19 cellular contexts compared by ENCODE assay signal in genomic region chr7:150943453-150943814, GRCh38. TPM values are rescaled to one million over a fixed set of nuclear protein-coding genes. Genes with fewer than 3 reads are reported as not detected.
DNase-seq lines count a peak whose midpoint lies in the region; ATAC-seq, FAIRE-seq and TF ChIP-seq lines count a peak whose summit lies in the region.
"Had no signal": no experiment of that assay in that cellular context is flagged by ENCODE, and none has a peak within 500 bp of the region (broad histone marks: within the 10 kb centered on the region; RNA-seq: fewer than 3 reads in every experiment).

No MANE protein-coding gene starts in this region.

- H3K4me3 ChIP-seq in IMR-90 (ENCODE audit: insufficient read depth, low read depth, low read length) (no peak overlapping the region), kidney (ENCODE audit: low read length in 2 of 2) (no peak overlapping the region), stomach smooth muscle (ENCODE audit: low read length in 2 of 2) (no peak overlapping the region)
- H3K4me3 ChIP-seq: HAP-1 had no signal

- H3K56ac ChIP-seq in IMR-90 (ENCODE audit: extremely low read depth, insufficient read depth, low read length), result no peak overlapping the region

- in situ Hi-C loops in IMR-90 (cut with MboI; ENCODE audit: low sequenced_read_pairs), result no loop called here

- CTCF ChIA-PET in activated CD8-positive, alpha-beta T cell treated with anti-CD3 and anti-CD28 coated beads, Interleukin-2, amount 10 ng/mL, durations not matched to agents 7 days and 5 days (lab: Charles Lee), result interaction anchor here (0.7 kb wide), 1 partner anchor 19 kb away, joined by 3 read pairs; no protein-coding TSS in a partner anchor
- CTCF ChIA-PET in activated CD8-positive, alpha-beta T cell treated with anti-CD3 and anti-CD28 coated beads for 36 hours (lab: Charles Lee), result interaction anchor here (1.7 kb wide), 1 partner anchor 19 kb away, joined by 10 read pairs; no protein-coding TSS in a partner anchor
- CTCF ChIA-PET in IMR-90 (lab: Yijun Ruan, JAX), result no interaction called here

- dilution Hi-C loops in IMR-90 (cut with HindIII; ENCODE audit: low sequenced_read_pairs, unreplicated experiment), result no loop called here

- H2BK5ac ChIP-seq in IMR-90 (ENCODE audit: low read depth, low read length, poor library complexity, severe bottlenecking), result no peak overlapping the region

- POLR2A ChIA-PET in activated CD8-positive, alpha-beta T cell treated with anti-CD3 and anti-CD28 coated beads, Interleukin-2, amount 10 ng/mL, durations not matched to agents 7 days and 5 days (lab: Charles Lee), result no interaction called here
- POLR2A ChIA-PET in activated CD8-positive, alpha-beta T cell treated with anti-CD3 and anti-CD28 coated beads for 36 hours (lab: Charles Lee), result interaction anchor here (1.9 kb wide), 1 partner anchor 45 kb away, joined by 4 read pairs; no protein-coding TSS in a partner anchor
- POLR2A ChIA-PET in IMR-90 (lab: Charles Lee; ENCODE audit: unreplicated experiment), result no interaction called here

- ATAC-seq in activated CD8-positive, alpha-beta T cell treated with anti-CD3 and anti-CD28 coated beads, Interleukin-2, amount 10 ng/mL, durations not matched to agents 7 days and 5 days, result no peak
- ATAC-seq in activated CD8-positive, alpha-beta T cell treated with anti-CD3 and anti-CD28 coated beads for 36 hours, result no peak
- no peak for ATAC-seq in IMR-90 (ENCODE audit: low read depth)
- ATAC-seq in activated T-cell treated with anti-CD3 and anti-CD28 coated beads, Interleukin-2, amount 50 U/mL, for 4 hours, result no peak

- TF ChIP-seq POLR2A in IMR-90 (IDR thresholded peaks at IDR 0.05; ENCODE audit: low read depth, low read length), result no peak

- TF ChIP-seq RAD21 in IMR-90 (IDR thresholded peaks at IDR 0.05; ENCODE audit: low read length), result no peak

- H3K9me3 Mint-ChIP-seq in activated CD8-positive, alpha-beta T cell treated with anti-CD3 and anti-CD28 coated beads, Interleukin-2, amount 10 ng/mL, durations not matched to agents 7 days and 5 days (ENCODE audit: insufficient read depth), result no peaks in the 10 kb centered on the region
- H3K9me3 Mint-ChIP-seq in activated CD8-positive, alpha-beta T cell treated with anti-CD3 and anti-CD28 coated beads for 36 hours, result no peaks in the 10 kb centered on the region
- no peaks in the 10 kb centered on the region for H3K9me3 Mint-ChIP-seq in activated T-cell treated with anti-CD3 and anti-CD28 coated beads, Interleukin-2, amount 50 U/mL, for 4 hours
- H3K9me3 Mint-ChIP-seq: CD4-positive, CD25-positive, alpha-beta regulatory T cell had no signal

- no peak overlapping the region for H4K5ac ChIP-seq in IMR-90 (ENCODE audit: low read depth, low read length)

- peak overlapping the region; percentile 69 for H3K27ac Mint-ChIP-seq in activated CD8-positive, alpha-beta T cell treated with anti-CD3 and anti-CD28 coated beads, Interleukin-2, amount 10 ng/mL, durations not matched to agents 7 days and 5 days
- H3K27ac Mint-ChIP-seq in activated CD8-positive, alpha-beta T cell treated with anti-CD3 and anti-CD28 coated beads for 36 hours, result no peak overlapping the region
- H3K27ac Mint-ChIP-seq: CD4-positive, CD25-positive, alpha-beta regulatory T cell had no signal

- no peak overlapping the region for H2BK20ac ChIP-seq in IMR-90 (ENCODE audit: low read depth, low read length)

- no peak for DNase-seq in activated CD8-positive, alpha-beta T cell treated with anti-CD3 and anti-CD28 coated beads, Interleukin-2, amount 10 ng/mL, durations not matched to agents 7 days and 5 days
- no peak for DNase-seq in activated CD8-positive, alpha-beta T cell treated with anti-CD3 and anti-CD28 coated beads for 36 hours
- DNase-seq in IMR-90, result no peak
- peak; percentile 16 for DNase-seq in kidney
- DNase-seq in activated T-cell treated with anti-CD3 and anti-CD28 coated beads, Interleukin-2, amount 50 U/mL, for 4 hours, result no peak
- DNase-seq in COR-L47 (lab: John Stamatoyannopoulos, UW), result no peak
- no peak for DNase-seq in GM19240 (ENCODE audit: insufficient read length, low spot score)
- DNase-seq: Caco-2; CD4-positive, CD25-positive, alpha-beta regulatory T cell; DMS153; GDM1; NCI-H1105 treated with DMSO at 0.1 percent for 48 hours; NCI-H1694; NCI-H2081 treated with DMSO at 0.1 percent for 48 hours; NCI-H446 treated with DMSO at 0.1 percent for 48 hours; SIG-M5 had no signal

- H3K9ac ChIP-seq in IMR-90 (ENCODE audit: low read depth, low read length), result no peak overlapping the region
- H3K9ac ChIP-seq in kidney (ENCODE audit: low read length in 2 of 2), result no peak overlapping the region
- H3K9ac ChIP-seq in stomach smooth muscle (ENCODE audit: low read length in 2 of 2), result peak overlapping the region in 1 of 2 donors; percentile 13

- peak overlapping the region; percentile 14 for H2AFZ ChIP-seq in IMR-90 (replicated peaks; ENCODE audit: low read length, poor library complexity)

- H3K14ac ChIP-seq in IMR-90 (replicated peaks; ENCODE audit: low read depth, low read length), result no peak overlapping the region

- no peak overlapping the region for H2AK9ac ChIP-seq in IMR-90 (replicated peaks; ENCODE audit: low read depth, low read length, poor library complexity)

- peaks cover 31% of the 10 kb centered on the region for H3K4me1 Mint-ChIP-seq in activated CD8-positive, alpha-beta T cell treated with anti-CD3 and anti-CD28 coated beads, Interleukin-2, amount 10 ng/mL, durations not matched to agents 7 days and 5 days (ENCODE audit: low read depth)
- H3K4me1 Mint-ChIP-seq in activated CD8-positive, alpha-beta T cell treated with anti-CD3 and anti-CD28 coated beads for 36 hours (ENCODE audit: low read depth), result peaks cover 23% of the 10 kb centered on the region
- H3K4me1 Mint-ChIP-seq in activated T-cell treated with anti-CD3 and anti-CD28 coated beads, Interleukin-2, amount 50 U/mL, for 4 hours (ENCODE audit: low read depth), result peaks cover 33% of the 10 kb centered on the region

- H3K27me3 ChIP-seq in IMR-90 (ENCODE audit: control insufficient read depth, insufficient read depth, low read length), result no peaks in the 10 kb centered on the region
- no peaks in the 10 kb centered on the region for H3K27me3 ChIP-seq in stomach smooth muscle (ENCODE audit: control insufficient read depth in 1 of 2, insufficient read depth in 2 of 2, low read length in 2 of 2)

- intact Hi-C loops in activated CD8-positive, alpha-beta T cell treated with anti-CD3 and anti-CD28 coated beads for 36 hours (cut with micrococcal nuclease), result no loop called here
- intact Hi-C loops in IMR-90 (cut with micrococcal nuclease) (no loop called here), kidney (cut with DNase I) (no loop called here)

- H4K91ac ChIP-seq in IMR-90 (ENCODE audit: insufficient read depth, low read depth, low read length), result no peak overlapping the region

- H3K18ac ChIP-seq in IMR-90 (ENCODE audit: low read depth, low read length), result no peak overlapping the region

- no TSS peak for BruUV-seq in IMR-90 (replicated peaks; lab: Mats Ljungman, UMichigan)

- H4K8ac ChIP-seq in IMR-90 (ENCODE audit: low read depth in 2 of 2, low read length in 2 of 2), result no peak overlapping the region

- WGBS in IMR-90 (ENCODE audit: extremely low coverage in 2 of 2, insufficient read length in 1 of 2), 2 experiments, result no CpG with 5 or more reads among the region's 6 CpGs

- no peaks in the 10 kb centered on the region for H3K36me3 Mint-ChIP-seq in activated CD8-positive, alpha-beta T cell treated with anti-CD3 and anti-CD28 coated beads, Interleukin-2, amount 10 ng/mL, durations not matched to agents 7 days and 5 days (ENCODE audit: low read depth)
- H3K36me3 Mint-ChIP-seq in activated CD8-positive, alpha-beta T cell treated with anti-CD3 and anti-CD28 coated beads for 36 hours (ENCODE audit: low read depth), result no peaks in the 10 kb centered on the region
- no peaks in the 10 kb centered on the region for H3K36me3 Mint-ChIP-seq in activated T-cell treated with anti-CD3 and anti-CD28 coated beads, Interleukin-2, amount 50 U/mL, for 4 hours (ENCODE audit: insufficient read depth)
- H3K36me3 Mint-ChIP-seq: CD4-positive, CD25-positive, alpha-beta regulatory T cell had no signal

- H2BK15ac ChIP-seq in IMR-90 (ENCODE audit: low read depth, low read length), result no peak overlapping the region

- H3K4me1 ChIP-seq in IMR-90 (ENCODE audit: control insufficient read depth, insufficient read depth, low read length) (peaks cover 2% of the 10 kb centered on the region; the same call in 1 of the 2 replicates), kidney (ENCODE audit: control insufficient read depth in 1 of 2, insufficient read depth in 1 of 2, low read depth in 1 of 2, low read length in 2 of 2) (no peaks in the 10 kb centered on the region), stomach smooth muscle (ENCODE audit: control insufficient read depth, insufficient read depth, low read length) (peaks cover 55% of the 10 kb centered on the region)
- H3K4me1 ChIP-seq: HAP-1 had no signal

- no peak for TF ChIP-seq CTCF in activated CD8-positive, alpha-beta T cell treated with anti-CD3 and anti-CD28 coated beads for 36 hours (IDR thresholded peaks at IDR 0.05)
- no peak for TF ChIP-seq CTCF in IMR-90 (conservative IDR thresholded peaks at IDR 0.05; ENCODE audit: low read depth, low read length)
- TF ChIP-seq CTCF in kidney (IDR thresholded peaks at IDR 0.05; ENCODE audit: borderline replicate concordance, extremely low read depth, insufficient read depth), result no peak

- no peak overlapping the region for H3K4me3 Mint-ChIP-seq in activated CD8-positive, alpha-beta T cell treated with anti-CD3 and anti-CD28 coated beads, Interleukin-2, amount 10 ng/mL, durations not matched to agents 7 days and 5 days
- H3K4me3 Mint-ChIP-seq in activated CD8-positive, alpha-beta T cell treated with anti-CD3 and anti-CD28 coated beads for 36 hours, result no peak overlapping the region
- no peak overlapping the region for H3K4me3 Mint-ChIP-seq in activated T-cell treated with anti-CD3 and anti-CD28 coated beads, Interleukin-2, amount 50 U/mL, for 4 hours
- H3K4me3 Mint-ChIP-seq: CD4-positive, CD25-positive, alpha-beta regulatory T cell had no signal

- peaks cover 14% of the 10 kb centered on the region for H3K27me3 Mint-ChIP-seq in activated CD8-positive, alpha-beta T cell treated with anti-CD3 and anti-CD28 coated beads, Interleukin-2, amount 10 ng/mL, durations not matched to agents 7 days and 5 days (ENCODE audit: low read depth)
- peaks cover 5% of the 10 kb centered on the region for H3K27me3 Mint-ChIP-seq in activated CD8-positive, alpha-beta T cell treated with anti-CD3 and anti-CD28 coated beads for 36 hours
- peaks cover 7% of the 10 kb centered on the region for H3K27me3 Mint-ChIP-seq in activated T-cell treated with anti-CD3 and anti-CD28 coated beads, Interleukin-2, amount 50 U/mL, for 4 hours (ENCODE audit: low read depth)

- H3K79me1 ChIP-seq in IMR-90 (ENCODE audit: low read depth in 1 of 2, low read length in 2 of 2), result no peaks in the 10 kb centered on the region

- no peak overlapping the region for H3K4ac ChIP-seq in IMR-90 (ENCODE audit: low read depth, low read length)

- H3K27ac ChIP-seq in IMR-90 (ENCODE audit: insufficient read depth, low read length) (no peak overlapping the region), kidney (ENCODE audit: low read depth in 2 of 2, low read length in 2 of 2) (no peak overlapping the region), stomach smooth muscle (ENCODE audit: low read length) (peak overlapping the region; percentile 53)
- H3K27ac ChIP-seq: 22Rv1 had no signal

- H3K4me2 ChIP-seq in IMR-90 (ENCODE audit: low read depth, low read length), result no peak overlapping the region

- FAIRE-seq in kidney (lab: Jason Lieb, UNC), result no peak

- H4K20me1 ChIP-seq in IMR-90 (ENCODE audit: insufficient read depth, low read length), result no peaks in the 10 kb centered on the region

- H3K36me3 ChIP-seq in IMR-90 (ENCODE audit: control insufficient read depth, insufficient read depth, low read length) (no peaks in the 10 kb centered on the region), kidney (ENCODE audit: control insufficient read depth in 1 of 2, insufficient read depth in 2 of 2, low read length in 2 of 2) (no peaks in the 10 kb centered on the region), stomach smooth muscle (ENCODE audit: control insufficient read depth in 2 of 2, insufficient read depth in 2 of 2, low read length in 2 of 2) (peaks cover 2 to 4% of the 10 kb centered on the region in 2 donors)
- H3K36me3 ChIP-seq: HAP-1 had no signal

- no peak overlapping the region for H2AK5ac ChIP-seq in IMR-90 (ENCODE audit: low read depth, low read length)

- H2BK120ac ChIP-seq in IMR-90 (ENCODE audit: low read depth, low read length), result no peak overlapping the region

- no peaks in the 10 kb centered on the region for H3K9me3 ChIP-seq in IMR-90 (ENCODE audit: control insufficient read depth, insufficient read depth, low read length)
- no peaks in the 10 kb centered on the region for H3K9me3 ChIP-seq in kidney (ENCODE audit: control insufficient read depth in 1 of 2, low read length in 2 of 2)
- H3K9me3 ChIP-seq in stomach smooth muscle (ENCODE audit: control insufficient read depth in 2 of 2, low read length in 2 of 2), result no peaks in the 10 kb centered on the region
- H3K9me3 ChIP-seq: Caco-2, HAP-1 had no signal

- H3K9me1 ChIP-seq in IMR-90 (ENCODE audit: insufficient read depth, low read length), result 0 out of 2 replicates have a peak, but pooled peaks cover 2% of the 10 kb centered on the region

- H3K23ac ChIP-seq in IMR-90 (ENCODE audit: low read depth, low read length), result no peak overlapping the region

RNA-seq across cellular contexts. Expression of gene KCNH2, which starts 34.7 kb away (rescaled TPM):
- not detected for total RNA-seq in activated CD8-positive, alpha-beta T cell treated with anti-CD3 and anti-CD28 coated beads, Interleukin-2, amount 10 ng/mL, durations not matched to agents 7 days and 5 days
- under 1 TPM; 0.23 to 0.29 TPM for total RNA-seq in activated CD8-positive, alpha-beta T cell treated with anti-CD3 and anti-CD28 coated beads for 36 hours
- total RNA-seq in IMR-90 (2012; rRNA removed), result 0.56 and 0.90 TPM in 2 replicates
- polyA plus RNA-seq in IMR-90 (2012; rRNA removed), result 1.6 and 2.1 TPM in 2 replicates
- 0.74 and 2.5 TPM in 2 replicates for polyA plus RNA-seq in IMR-90 (2012; cell fraction: cytosol; rRNA removed)
- 1.2 and 2.0 TPM in 2 replicates for polyA plus RNA-seq in IMR-90 (2012; cell fraction: nucleus; rRNA removed; ENCODE audit: low replicate concordance)
- 1.3 TPM for total RNA-seq in kidney
- 1.5 TPM for polyA plus RNA-seq in kidney (ENCODE audit: insufficient read depth, low read depth, low replicate concordance)
- under 1 TPM; 0.49 to 0.71 (median 0.66) TPM for total RNA-seq in activated T-cell treated with anti-CD3 and anti-CD28 coated beads, Interleukin-2, amount 50 U/mL, for 4 hours

RNA-seq across cellular contexts. Expression of gene NOS3, which starts 47.4 kb away (rescaled TPM):
- 10 to 100 TPM; 12.2 to 13.8 TPM for total RNA-seq in activated CD8-positive, alpha-beta T cell treated with anti-CD3 and anti-CD28 coated beads, Interleukin-2, amount 10 ng/mL, durations not matched to agents 7 days and 5 days
- total RNA-seq in activated CD8-positive, alpha-beta T cell treated with anti-CD3 and anti-CD28 coated beads for 36 hours, result 1 to 10 TPM; 5.4 to 6.2 TPM
- total RNA-seq in IMR-90 (2012; rRNA removed) (0.28 and 0.72 TPM in 2 replicates), kidney (51.7 TPM)
- polyA plus RNA-seq in IMR-90 (2012; rRNA removed) (2.0 and 2.9 TPM in 2 replicates), kidney (ENCODE audit: insufficient read depth, low read depth, low replicate concordance) (9.3 TPM)
- 1.2 and 1.9 TPM in 2 replicates for polyA plus RNA-seq in IMR-90 (2012; cell fraction: cytosol; rRNA removed)
- polyA plus RNA-seq in IMR-90 (2012; cell fraction: nucleus; rRNA removed; ENCODE audit: low replicate concordance), result 1.0 and 3.3 TPM in 2 replicates
- total RNA-seq in activated T-cell treated with anti-CD3 and anti-CD28 coated beads, Interleukin-2, amount 50 U/mL, for 4 hours, result 1 to 10 TPM; 5.3 to 9.2 (median 8.2) TPM
